In the genomic region with DNA sequence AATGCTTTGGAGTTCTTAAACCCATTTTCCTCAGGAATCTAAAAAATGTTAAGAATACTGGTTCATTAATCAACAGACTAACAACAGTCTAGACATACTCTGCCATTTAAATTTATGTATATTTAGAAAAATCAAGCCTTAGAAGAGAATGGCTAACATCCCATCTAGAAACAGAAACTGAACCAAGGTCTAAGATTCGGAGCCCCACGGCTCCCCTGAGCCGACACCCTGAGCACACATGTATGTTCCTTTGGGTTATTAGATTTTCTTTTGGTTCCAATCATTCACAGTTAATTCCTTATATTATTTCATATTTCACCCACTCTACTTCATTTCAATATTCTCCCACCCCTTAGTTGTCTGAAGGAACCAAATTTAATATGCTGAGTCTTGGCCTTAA, we compare ENCODE assay signal across 23 cellular contexts.
DNase-seq lines count a peak whose midpoint lies in the region; ATAC-seq and TF ChIP-seq lines count a peak whose summit lies in the region.
"Had no signal": no experiment of that assay in that cellular context is flagged by ENCODE, and none has a peak within 500 bp of the region (broad histone marks: within the 10 kb centered on the region; RNA-seq: fewer than 3 reads in every experiment).

No MANE protein-coding gene starts in this region.

- H3K27ac ChIP-seq in ACC112 (ENCODE audit: low read depth, low read length) (no peak overlapping the region), OCI-LY3 (ENCODE audit: low read length) (no peak overlapping the region), prostate gland (no peak overlapping the region), SJCRH30 (no peak overlapping the region)
- H3K27ac ChIP-seq: 22Rv1; BLaER1 treated with 17β-estradiol and CSF1 and Interleukin-3, amounts not matched to agents 10 nM and 100 nM; GM23248 had no signal

- H4K20me1 ChIP-seq in OCI-LY3 (ENCODE audit: insufficient read depth, low read length) = no peaks in the 10 kb centered on the region
- H4K20me1 ChIP-seq: BLaER1 treated with 17β-estradiol and CSF1 and Interleukin-3, amounts not matched to agents 10 nM and 100 nM had no signal

- intact Hi-C loops in prostate gland (cut with DNase I) = no loop called here

- WGBS in prostate gland = 90% methylated on average over 3 of the region's 3 CpGs

- ATAC-seq in HG03159 (IDR thresholded peaks at IDR 0.05; ENCODE audit: unreplicated experiment) = no peak

- no peaks in the 10 kb centered on the region for H3K4me1 ChIP-seq in ACC112 (ENCODE audit: control insufficient read depth, insufficient read depth, low read length, unreplicated experiment)
- no peaks in the 10 kb centered on the region for H3K4me1 ChIP-seq in OCI-LY3 (ENCODE audit: low read length)
- H3K4me1 ChIP-seq in prostate gland (replicated peaks) = no peaks in the 10 kb centered on the region
- H3K4me1 ChIP-seq in SJCRH30 = no peaks in the 10 kb centered on the region
- H3K4me1 ChIP-seq: BE2C; BLaER1 treated with 17β-estradiol and CSF1 and Interleukin-3, amounts not matched to agents 10 nM and 100 nM had no signal

- no peaks in the 10 kb centered on the region for H3K36me3 Mint-ChIP-seq in mesothelial cell of epicardium
- H3K36me3 Mint-ChIP-seq: CD14-positive monocyte; CD4-positive, alpha-beta memory T cell had no signal

- no peak overlapping the region for H3K4me3 Mint-ChIP-seq in mesothelial cell of epicardium
- H3K4me3 Mint-ChIP-seq: CD14-positive monocyte; CD4-positive, alpha-beta memory T cell had no signal

- peak overlapping the region; percentile 59 for H3K27ac Mint-ChIP-seq in mesothelial cell of epicardium
- H3K27ac Mint-ChIP-seq: CD14-positive monocyte; CD4-positive, alpha-beta memory T cell had no signal

- H3K9me3 ChIP-seq in OCI-LY3 (ENCODE audit: insufficient read depth, low read length) (no peaks in the 10 kb centered on the region), prostate gland (no peaks in the 10 kb centered on the region), SJCRH30 (replicated peaks) (no peaks in the 10 kb centered on the region)
- H3K9me3 ChIP-seq: BE2C; BLaER1 treated with 17β-estradiol and CSF1 and Interleukin-3, amounts not matched to agents 10 nM and 100 nM had no signal

- TF ChIP-seq POLR2A in prostate gland (IDR thresholded peaks at IDR 0.05) = no peak

- TF ChIP-seq CTCF in OCI-LY3 (IDR thresholded peaks at IDR 0.05; ENCODE audit: low read depth, low read length) (no peak), mesothelial cell of epicardium (IDR thresholded peaks at IDR 0.05; ENCODE audit: unreplicated experiment) (no peak), prostate gland (IDR thresholded peaks at IDR 0.05) (no peak)

- no peaks in the 10 kb centered on the region for H3K9me3 Mint-ChIP-seq in mesothelial cell of epicardium
- H3K9me3 Mint-ChIP-seq: CD14-positive monocyte; CD4-positive, alpha-beta memory T cell had no signal

- H3K9ac ChIP-seq in OCI-LY3 (ENCODE audit: low read length) = no peak overlapping the region
- H3K9ac ChIP-seq: BLaER1 treated with 17β-estradiol and CSF1 and Interleukin-3, amounts not matched to agents 10 nM and 100 nM; GM23248 had no signal

- H2AFZ ChIP-seq in ACC112 (ENCODE audit: low read length, unreplicated experiment) (peak overlapping the region; percentile 4), OCI-LY3 (ENCODE audit: low read depth, low read length) (peak overlapping the region; percentile 18; the same call in 1 of the 2 replicates)
- H2AFZ ChIP-seq: GM23248 had no signal

- peak; percentile 43 for DNase-seq in dermis blood vessel endothelial cell
- DNase-seq in mesothelial cell of epicardium (ENCODE audit: low spot score in 2 of 2, unreplicated experiment in 2 of 2) = no peak
- DNase-seq in amygdala (lab: John Stamatoyannopoulos, UW) = no peak
- DNase-seq in prostate gland (ENCODE audit: low spot score) = no peak
- DNase-seq in SJCRH30 = no peak
- DNase-seq: ACHN; AML-193; BE2C; Calu3; CD4-positive, alpha-beta memory T cell; COR-L47; DMS53; DMS79 treated with DMSO at 0.1 percent for 48 hours; GF-D8; GM23248; H7; HCEC 1CT had no signal

- H3K27me3 ChIP-seq in ACC112 (ENCODE audit: insufficient read depth, low read length) = peaks cover 7% of the 10 kb centered on the region; the same call in 1 of the 2 replicates
- peaks cover 3% of the 10 kb centered on the region; the same call in 1 of the 2 replicates for H3K27me3 ChIP-seq in OCI-LY3 (ENCODE audit: low read depth, low read length)
- H3K27me3 ChIP-seq in prostate gland (replicated peaks; ENCODE audit: insufficient read depth) = no peaks in the 10 kb centered on the region
- no peaks in the 10 kb centered on the region for H3K27me3 ChIP-seq in SJCRH30
- H3K27me3 ChIP-seq: BE2C; BLaER1 treated with 17β-estradiol and CSF1 and Interleukin-3, amounts not matched to agents 10 nM and 100 nM had no signal

- H3K79me2 ChIP-seq in ACC112 (ENCODE audit: control insufficient read depth, insufficient read depth, low read length, unreplicated experiment) (no peaks in the 10 kb centered on the region), OCI-LY3 (ENCODE audit: low read length) (no peaks in the 10 kb centered on the region)

- 0 out of 2 replicates have a peak overlapping the region, but pooled peaks have one; percentile 1 for H3K4me2 ChIP-seq in OCI-LY3 (ENCODE audit: low read length)
- H3K4me2 ChIP-seq: BLaER1 treated with 17β-estradiol and CSF1 and Interleukin-3, amounts not matched to agents 10 nM and 100 nM had no signal

- peaks cover 27% of the 10 kb centered on the region for H3K4me1 Mint-ChIP-seq in mesothelial cell of epicardium
- H3K4me1 Mint-ChIP-seq: CD14-positive monocyte; CD4-positive, alpha-beta memory T cell had no signal

- H3K36me3 ChIP-seq in ACC112 (ENCODE audit: insufficient read depth, low read length) = no peaks in the 10 kb centered on the region
- H3K36me3 ChIP-seq in OCI-LY3 (replicated peaks; ENCODE audit: low read depth, low read length) = no peaks in the 10 kb centered on the region
- no peaks in the 10 kb centered on the region for H3K36me3 ChIP-seq in prostate gland
- H3K36me3 ChIP-seq in SJCRH30 = no peaks in the 10 kb centered on the region
- H3K36me3 ChIP-seq: BE2C; BLaER1 treated with 17β-estradiol and CSF1 and Interleukin-3, amounts not matched to agents 10 nM and 100 nM had no signal

- H3K4me3 ChIP-seq in ACC112 (ENCODE audit: low read depth, low read length) (no peak overlapping the region), OCI-LY3 (ENCODE audit: low read length) (no peak overlapping the region), prostate gland (no peak overlapping the region), SJCRH30 (no peak overlapping the region)
- H3K4me3 ChIP-seq: BLaER1 treated with 17β-estradiol and CSF1 and Interleukin-3, amounts not matched to agents 10 nM and 100 nM; GM23248 had no signal

- no peaks in the 10 kb centered on the region for H3K27me3 Mint-ChIP-seq in mesothelial cell of epicardium (ENCODE audit: low read depth)
